In genomic region chr19:33514885-33515485, GRCh38 we compare ENCODE assay signal across 14 cellular contexts. TPM values are rescaled to one million over a fixed set of nuclear protein-coding genes. Genes with fewer than 3 reads are reported as not detected.
DNase-seq lines count a peak whose midpoint lies in the region; ATAC-seq and TF ChIP-seq lines count a peak whose summit lies in the region.
"Had no signal": no experiment of that assay in that cellular context is flagged by ENCODE, and none has a peak within 500 bp of the region (broad histone marks: within the 10 kb centered on the region; RNA-seq: fewer than 3 reads in every experiment).

No MANE protein-coding gene starts in this region.

- intact Hi-C loops in Right ventricle myocardium superior (cut with DNase I), result no loop called here
- intact Hi-C loops in cardiac septum (cut with DNase I), result no loop called here
- intact Hi-C loops in left colon (cut with DNase I, micrococcal nuclease), result no loop called here
- intact Hi-C loops in upper lobe of right lung (cut with DNase I), result no loop called here

- peaks cover 30% of the 10 kb centered on the region for H3K4me1 Mint-ChIP-seq in WTC11

- TF ChIP-seq CTCF in WTC11 (IDR thresholded peaks at IDR 0.05), result no peak
- TF ChIP-seq CTCF in upper lobe of right lung (IDR thresholded peaks at IDR 0.05), result no peak
- no peak for TF ChIP-seq CTCF in BE2C (IDR thresholded peaks at IDR 0.05; ENCODE audit: low read depth, low read length)

- H3K4me3 ChIP-seq in upper lobe of right lung, result no peak overlapping the region
- H3K4me3 ChIP-seq in BE2C (ENCODE audit: low read depth, low read length), result no peak overlapping the region
- H3K4me3 ChIP-seq: MG63 had no signal

- H3K36me3 ChIP-seq in upper lobe of right lung, result peaks cover 20% of the 10 kb centered on the region
- H3K36me3 ChIP-seq in BE2C, result no peaks in the 10 kb centered on the region; the same call in 1 of the 2 replicates
- H3K36me3 ChIP-seq: MG63 had no signal

- H3K4me3 Mint-ChIP-seq in WTC11, result no peak overlapping the region

- no peaks in the 10 kb centered on the region for H3K36me3 Mint-ChIP-seq in WTC11

- H3K9me3 ChIP-seq in upper lobe of right lung, result no peaks in the 10 kb centered on the region
- H3K9me3 ChIP-seq in BE2C, result no peaks in the 10 kb centered on the region
- H3K9me3 ChIP-seq: MG63 had no signal

- POLR2A ChIA-PET in WTC11 (lab: Charles Lee), result no interaction called here

- CTCF ChIA-PET in WTC11 (lab: Charles Lee), result no interaction called here

- no peaks in the 10 kb centered on the region for H3K27me3 ChIP-seq in upper lobe of right lung
- H3K27me3 ChIP-seq in BE2C, result no peaks in the 10 kb centered on the region
- H3K27me3 ChIP-seq: MG63 had no signal

- no peak overlapping the region for H3K27ac ChIP-seq in upper lobe of right lung

- DNase-seq in Right ventricle myocardium superior, result peak; percentile 81
- DNase-seq in cardiac septum (ENCODE audit: low spot score), result no peak
- no peak for DNase-seq in WTC11 (ENCODE audit: low spot score)
- DNase-seq in left colon, result peak in 1 of 2 donors; percentile 47
- DNase-seq in upper lobe of right lung, result no peak
- DNase-seq in BE2C, result no peak
- DNase-seq: AML-193, GOT3, kidney, MG63, NCI-H510A treated with DMSO at 0.1 percent for 48 hours had no signal

- H3K4me1 ChIP-seq in upper lobe of right lung, result peaks cover 5% of the 10 kb centered on the region
- no peaks in the 10 kb centered on the region for H3K4me1 ChIP-seq in BE2C

- peak; percentile 70 for ATAC-seq in Right ventricle myocardium superior (ENCODE audit: poor library complexity)
- ATAC-seq in WTC11, result no peak
- ATAC-seq in left colon, result peak; percentile 91
- ATAC-seq in upper lobe of right lung, result peak; percentile 29
- no peak for ATAC-seq in HG03439 (IDR thresholded peaks at IDR 0.05; ENCODE audit: unreplicated experiment)
- ATAC-seq in HG03039 (IDR thresholded peaks at IDR 0.05; ENCODE audit: unreplicated experiment), result no peak

- no peaks in the 10 kb centered on the region for H3K27me3 Mint-ChIP-seq in WTC11 (ENCODE audit: low read depth)
- H3K27me3 Mint-ChIP-seq: progenitor cell of endocrine pancreas had no signal

- H3K9me3 Mint-ChIP-seq in WTC11, result no peaks in the 10 kb centered on the region

- H3K27ac Mint-ChIP-seq in WTC11, result peak overlapping the region; percentile 53; the same call in 1 of the 2 replicates
- H3K27ac Mint-ChIP-seq: progenitor cell of endocrine pancreas had no signal

TF ChIP-seq in WTC11, 78 proteins besides CTCF, POLR2A, EP300 and RAD21:
- TF ChIP-seq NFE2L1 (CRISPR knock-in tag; IDR thresholded peaks at IDR 0.05) (no peak), ZNF219 (CRISPR knock-in tag; IDR thresholded peaks at IDR 0.05; ENCODE audit: borderline replicate concordance) (no peak), ZSCAN18 (CRISPR knock-in tag; IDR thresholded peaks at IDR 0.05) (no peak), FOXP1 (CRISPR knock-in tag; IDR thresholded peaks at IDR 0.05; ENCODE audit: borderline replicate concordance) (no peak), AR (CRISPR knock-in tag; IDR thresholded peaks at IDR 0.05) (no peak), TEAD4 (CRISPR knock-in tag; IDR thresholded peaks at IDR 0.05) (no peak), CDX4 (CRISPR knock-in tag; IDR thresholded peaks at IDR 0.05; ENCODE audit: borderline replicate concordance) (no peak), IRF2 (CRISPR knock-in tag; IDR thresholded peaks at IDR 0.05; ENCODE audit: borderline replicate concordance, low read depth) (no peak), MXD4 (CRISPR knock-in tag; IDR thresholded peaks at IDR 0.05; ENCODE audit: borderline replicate concordance) (no peak), ZNF263 (CRISPR knock-in tag; IDR thresholded peaks at IDR 0.05; ENCODE audit: low read depth) (no peak), SMAD4 (CRISPR knock-in tag; IDR thresholded peaks at IDR 0.05) (no peak), ZNF232 (CRISPR knock-in tag; IDR thresholded peaks at IDR 0.05) (no peak)
- TF ChIP-seq, protein P1, sequence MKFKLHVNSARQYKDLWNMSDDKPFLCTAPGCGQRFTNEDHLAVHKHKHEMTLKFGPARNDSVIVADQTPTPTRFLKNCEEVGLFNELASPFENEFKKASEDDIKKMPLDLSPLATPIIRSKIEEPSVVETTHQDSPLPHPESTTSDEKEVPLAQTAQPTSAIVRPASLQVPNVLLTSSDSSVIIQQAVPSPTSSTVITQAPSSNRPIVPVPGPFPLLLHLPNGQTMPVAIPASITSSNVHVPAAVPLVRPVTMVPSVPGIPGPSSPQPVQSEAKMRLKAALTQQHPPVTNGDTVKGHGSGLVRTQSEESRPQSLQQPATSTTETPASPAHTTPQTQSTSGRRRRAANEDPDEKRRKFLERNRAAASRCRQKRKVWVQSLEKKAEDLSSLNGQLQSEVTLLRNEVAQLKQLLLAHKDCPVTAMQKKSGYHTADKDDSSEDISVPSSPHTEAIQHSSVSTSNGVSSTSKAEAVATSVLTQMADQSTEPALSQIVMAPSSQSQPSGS (CRISPR knock-in tag; IDR thresholded peaks at IDR 0.05; ENCODE audit: borderline replicate concordance, low read depth), result no peak

RNA-seq across cellular contexts. Expression of gene PEPD, which starts 6.6 kb away (rescaled TPM):
- total RNA-seq in Right ventricle myocardium superior (29.6 TPM), cardiac septum (30.1 TPM), WTC11 (2021) (76.5 to 83.1 TPM (median 78.6 TPM) in 3 replicates), left colon (10 to 100 TPM; 35.7 to 86.1 TPM), upper lobe of right lung (78.4 TPM)
- polyA plus RNA-seq in BE2C (2012; ENCODE audit: insufficient read depth, insufficient read length, low read depth), result 76.7 TPM

Comparison
In these comparisons a context has a peak if more than half of its experiments do, and no peak if none do; other contexts are left out.
1. ATAC-seq: peak in Right ventricle myocardium superior (single experiment), left colon (single experiment) and upper lobe of right lung (single experiment); none in WTC11 (single experiment), HG03439 (single experiment) and HG03039 (single experiment).